13 cellular contexts compared by ENCODE assay signal in genomic region chr1:32775640-32776337, GRCh38. TPM values are rescaled to one million over a fixed set of nuclear protein-coding genes. Genes with fewer than 3 reads are reported as not detected.
DNase-seq lines count a peak whose midpoint lies in the region; ATAC-seq and TF ChIP-seq lines count a peak whose summit lies in the region.
"Had no signal": no experiment of that assay in that cellular context is flagged by ENCODE, and none has a peak within 500 bp of the region (broad histone marks: within the 10 kb centered on the region; RNA-seq: fewer than 3 reads in every experiment).

No MANE protein-coding gene starts in this region.

- H3K9me3 Mint-ChIP-seq in Calu3 (ENCODE audit: low read depth, unreplicated experiment) = no peaks in the 10 kb centered on the region
- H3K9me3 Mint-ChIP-seq in naive thymus-derived CD8-positive, alpha-beta T cell = no peaks in the 10 kb centered on the region

- no peak overlapping the region for H3K4me3 Mint-ChIP-seq in Calu3 (ENCODE audit: low read depth, unreplicated experiment)
- no peak overlapping the region for H3K4me3 Mint-ChIP-seq in naive thymus-derived CD8-positive, alpha-beta T cell

- TF ChIP-seq CTCF in Calu3 (IDR thresholded peaks at IDR 0.05; ENCODE audit: unreplicated experiment) = no peak

- in situ Hi-C loops in G401 (cut with HindIII; ENCODE audit: low sequenced_read_pairs) = no loop called here

- POLR2A ChIA-PET in naive thymus-derived CD8-positive, alpha-beta T cell (lab: Charles Lee) = no interaction called here

- peaks cover 25% of the 10 kb centered on the region for H3K4me1 Mint-ChIP-seq in Calu3 (ENCODE audit: low read depth, unreplicated experiment)
- H3K4me1 Mint-ChIP-seq in naive thymus-derived CD8-positive, alpha-beta T cell = peaks cover 3 to 10% (median 8%) of the 10 kb centered on the region in 4 donors

- no peaks in the 10 kb centered on the region for H3K27me3 Mint-ChIP-seq in Calu3 (ENCODE audit: unreplicated experiment)
- no peaks in the 10 kb centered on the region for H3K27me3 Mint-ChIP-seq in naive thymus-derived CD8-positive, alpha-beta T cell

- CTCF ChIA-PET in Calu3 (lab: Charles Lee) = interaction anchor here (8.9 kb wide), 1 partner anchor 63 kb away, joined by 102 read pairs; no protein-coding TSS in a partner anchor

- peak overlapping the region; percentile 73 for H3K27ac Mint-ChIP-seq in Calu3 (ENCODE audit: unreplicated experiment)
- peak overlapping the region in 6 of 10 donors; percentile 31 to 84 (median 61) for H3K27ac Mint-ChIP-seq in naive thymus-derived CD8-positive, alpha-beta T cell

- peaks cover 90% of the 10 kb centered on the region for H3K36me3 Mint-ChIP-seq in Calu3 (ENCODE audit: insufficient read depth, unreplicated experiment)
- peaks cover 0 to 53% (median 10%) of the 10 kb centered on the region in 3 donors for H3K36me3 Mint-ChIP-seq in naive thymus-derived CD8-positive, alpha-beta T cell

- no peak for DNase-seq in Calu3
- DNase-seq in RPMI7951 (ENCODE audit: low read depth) = peak; percentile 84
- peak; percentile 35 for DNase-seq in dermis blood vessel endothelial cell
- no peak for DNase-seq in naive thymus-derived CD8-positive, alpha-beta T cell
- no peak for DNase-seq in G401 (ENCODE audit: low spot score)
- no peak for DNase-seq in T1000 (lab: John Stamatoyannopoulos, UW)
- no peak for DNase-seq in NCI-H2081 treated with DMSO at 0.1 percent for 48 hours (lab: John Stamatoyannopoulos, UW)
- DNase-seq: activated T-cell treated with anti-CD3 and anti-CD28 coated beads for 4 hours, mucosa of descending colon, NCI-H510A, small intestine, T-helper 1 cell had no signal

- BruUV-seq in Calu3 (replicated peaks; lab: Mats Ljungman, UMichigan) = no TSS peak

- no peak for ATAC-seq in naive thymus-derived CD8-positive, alpha-beta T cell
- no peak for ATAC-seq in GM19324 (IDR thresholded peaks at IDR 0.05; ENCODE audit: low FRiP score, unreplicated experiment)
- ATAC-seq: mucosa of descending colon had no signal

- intact Hi-C loops in Calu3 (cut with micrococcal nuclease; ENCODE audit: unreplicated experiment) = no loop called here

RNA-seq across cellular contexts. Expression of gene YARS1, which starts 41.4 kb away (rescaled TPM):
- total RNA-seq in Calu3 (2022) = 186 and 188 TPM in 2 replicates
- 100 and 109 TPM in 2 replicates for total RNA-seq in RPMI7951 (2014; rRNA removed; shearing (Covaris generic))
- total RNA-seq in dermis blood vessel endothelial cell = 63.6 and 84.0 TPM in 2 replicates
- 100 to 1,000 TPM; 181 to 184 TPM for total RNA-seq in naive thymus-derived CD8-positive, alpha-beta T cell
- 10 to 100 TPM; 45.0 to 60.2 (median 45.1) TPM for polyA plus RNA-seq in naive thymus-derived CD8-positive, alpha-beta T cell
- total RNA-seq in G401 (2014; rRNA removed; shearing (Covaris generic)) = 121 and 140 TPM in 2 replicates

RNA-seq across cellular contexts. Expression of gene S100PBP, which starts 41.7 kb away (rescaled TPM):
- 57.4 and 61.1 TPM in 2 replicates for total RNA-seq in Calu3 (2022)
- total RNA-seq in RPMI7951 (2014; rRNA removed; shearing (Covaris generic)) = 24.4 and 25.0 TPM in 2 replicates
- total RNA-seq in dermis blood vessel endothelial cell = 33.7 and 50.0 TPM in 2 replicates
- total RNA-seq in naive thymus-derived CD8-positive, alpha-beta T cell = 10 to 100 TPM; 47.7 to 50.5 TPM
- polyA plus RNA-seq in naive thymus-derived CD8-positive, alpha-beta T cell = 1 to 10 TPM; 5.0 to 9.6 (median 6.4) TPM
- 27.6 and 48.3 TPM in 2 replicates for total RNA-seq in G401 (2014; rRNA removed; shearing (Covaris generic))

Comparison
In these comparisons a context has a peak if more than half of its experiments do, and no peak if none do; other contexts are left out.
1. DNase-seq: peak in RPMI7951 (single experiment) and dermis blood vessel endothelial cell (single experiment); none in Calu3 (single experiment), naive thymus-derived CD8-positive, alpha-beta T cell (0 of 10), G401 (single experiment), T1000 (single experiment) and NCI-H2081 treated with DMSO at 0.1 percent for 48 hours (single experiment).